Comparison of ENCODE assay signal across 1 cellular context in the genomic region with DNA sequence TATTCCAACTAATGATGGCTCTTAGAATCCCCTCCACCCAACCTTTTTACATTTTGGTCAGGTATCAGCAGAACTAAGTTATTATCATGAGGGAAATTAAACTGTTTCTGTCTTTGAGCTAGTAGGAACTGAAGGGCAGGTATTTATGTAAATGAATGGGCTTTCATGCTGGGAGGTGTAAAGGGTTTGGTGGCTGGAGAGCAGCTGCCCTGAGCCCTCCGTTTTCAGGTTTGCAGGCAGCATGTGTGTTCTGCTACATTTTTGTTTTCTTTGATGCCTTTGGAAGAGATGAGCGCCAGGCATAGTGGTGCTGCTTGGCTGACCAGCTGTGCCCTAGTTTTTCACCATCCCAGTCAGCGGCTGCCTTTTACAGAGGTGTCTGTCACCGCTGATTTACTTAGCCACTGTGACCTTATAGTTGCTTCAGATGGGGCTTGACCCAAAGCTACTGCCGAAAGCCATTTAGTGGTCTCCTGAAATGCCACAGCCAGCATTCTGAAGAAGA.
TF ChIP-seq lines count a peak whose summit lies in the region.

No MANE protein-coding gene starts in this region.

TF ChIP-seq in GM12878, 131 proteins besides CTCF, POLR2A, EP300 and RAD21 (continued from another document):
- TF ChIP-seq ASH2L (IDR thresholded peaks at IDR 0.05; ENCODE audit: borderline replicate concordance, low read depth) (no peak), NR2C2 (IDR thresholded peaks at IDR 0.05; ENCODE audit: borderline replicate concordance, control insufficient read depth, insufficient read length, low read depth) (no peak)
